Comparison of ENCODE assay signal across 17 cellular contexts in genomic region chr21:45060089-45060488, GRCh38. TPM values are rescaled to one million over a fixed set of nuclear protein-coding genes. Genes with fewer than 3 reads are reported as not detected.
DNase-seq lines count a peak whose midpoint lies in the region; ATAC-seq and TF ChIP-seq lines count a peak whose summit lies in the region.
"Had no signal": no experiment of that assay in that cellular context is flagged by ENCODE, and none has a peak within 500 bp of the region (broad histone marks: within the 10 kb centered on the region; RNA-seq: fewer than 3 reads in every experiment).

No MANE protein-coding gene starts in this region.

- ATAC-seq in IMR-90 (ENCODE audit: low read depth) = no peak
- ATAC-seq in left lung = peak; percentile 39
- ATAC-seq in HG02938 (IDR thresholded peaks at IDR 0.05; ENCODE audit: unreplicated experiment) = no peak

- peaks cover 14% of the 10 kb centered on the region for H3K9me1 ChIP-seq in IMR-90 (ENCODE audit: insufficient read depth, low read length)

- H3K27ac ChIP-seq in IMR-90 (ENCODE audit: insufficient read depth, low read length) (no peak overlapping the region), VCaP (peak overlapping the region; percentile 51), left lung (no peak overlapping the region)
- H3K27ac ChIP-seq: C4-2B, HL-60 had no signal

- TF ChIP-seq RAD21 in IMR-90 (IDR thresholded peaks at IDR 0.05; ENCODE audit: low read length) = no peak

- TF ChIP-seq CTCF in IMR-90 (conservative IDR thresholded peaks at IDR 0.05; ENCODE audit: low read depth, low read length) = no peak
- no peak for TF ChIP-seq CTCF in VCaP (conservative IDR thresholded peaks at IDR 0.05)
- TF ChIP-seq CTCF in left lung (IDR thresholded peaks at IDR 0.05) = no peak

- no peak overlapping the region for H2AFZ ChIP-seq in IMR-90 (replicated peaks; ENCODE audit: low read length, poor library complexity)

- H3K4me3 ChIP-seq in IMR-90 (ENCODE audit: insufficient read depth, low read depth, low read length) = no peak overlapping the region
- no peak overlapping the region for H3K4me3 ChIP-seq in left lung
- H3K4me3 ChIP-seq: HAP-1 had no signal

- no peaks in the 10 kb centered on the region for H3K27me3 ChIP-seq in IMR-90 (ENCODE audit: control insufficient read depth, insufficient read depth, low read length)
- peaks cover 0 to 15% of the 10 kb centered on the region in 2 donors for H3K27me3 ChIP-seq in left lung

- dilution Hi-C loops in IMR-90 (cut with HindIII; ENCODE audit: low sequenced_read_pairs, unreplicated experiment) = no loop called here

- no peak overlapping the region for H2BK20ac ChIP-seq in IMR-90 (ENCODE audit: low read depth, low read length)

- no peak overlapping the region for H4K8ac ChIP-seq in IMR-90 (ENCODE audit: low read depth in 2 of 2, low read length in 2 of 2)

- H4K5ac ChIP-seq in IMR-90 (ENCODE audit: low read depth, low read length) = no peak overlapping the region

- H4K91ac ChIP-seq in IMR-90 (ENCODE audit: insufficient read depth, low read depth, low read length) = no peak overlapping the region

- H3K79me1 ChIP-seq in IMR-90 (ENCODE audit: low read depth in 1 of 2, low read length in 2 of 2) = peaks cover 0 to 3% of the 10 kb centered on the region in 2 experiments; a peak in 2 of 4 replicates

- peak; percentile 44 for DNase-seq in activated effector memory CD4-positive, alpha-beta T cell treated with anti-CD3 and anti-CD28 coated beads, Interleukin-2, amount 50 U/mL, for 16 hours
- DNase-seq in activated effector memory CD4-positive, alpha-beta T cell treated with Interleukin-2 at 50 U/mL for 16 hours = no peak
- DNase-seq in IMR-90 (no peak), left lung (no peak), 8988T (no peak), NCI-H345 treated with DMSO at 0.1 percent for 48 hours (lab: John Stamatoyannopoulos, UW; ENCODE audit: unreplicated experiment) (no peak)
- DNase-seq: ACHN; Caco-2; CD4-positive, alpha-beta T cell; GF-D8; GOT3; KG1 had no signal

- no peak overlapping the region for H3K56ac ChIP-seq in IMR-90 (ENCODE audit: extremely low read depth, insufficient read depth, low read length)

- H2BK15ac ChIP-seq in IMR-90 (ENCODE audit: low read depth, low read length) = no peak overlapping the region; the same call in 2 of the 3 replicates

- WGBS in IMR-90 (ENCODE audit: extremely low coverage in 2 of 2, insufficient read length in 1 of 2), 2 experiments = 100% methylated on average over 3 of the region's 8 CpGs; no CpG with 5 or more reads in 1 of the 2 experiments

- CTCF ChIA-PET in IMR-90 (lab: Yijun Ruan, JAX) = no interaction called here

- no peak overlapping the region for H3K18ac ChIP-seq in IMR-90 (ENCODE audit: low read depth, low read length)

- no peak overlapping the region for H3K23ac ChIP-seq in IMR-90 (ENCODE audit: low read depth, low read length)

- no peak overlapping the region for H3K4ac ChIP-seq in IMR-90 (ENCODE audit: low read depth, low read length)

- H2AK9ac ChIP-seq in IMR-90 (replicated peaks; ENCODE audit: low read depth, low read length, poor library complexity) = no peak overlapping the region

- H3K4me1 ChIP-seq in IMR-90 (ENCODE audit: control insufficient read depth, insufficient read depth, low read length) (peaks cover 11% of the 10 kb centered on the region), left lung (peaks cover 0 to 8% of the 10 kb centered on the region in 2 donors)
- H3K4me1 ChIP-seq: Caco-2, HAP-1 had no signal

- H4K20me1 ChIP-seq in IMR-90 (ENCODE audit: insufficient read depth, low read length) = no peaks in the 10 kb centered on the region

- in situ Hi-C loops in IMR-90 (cut with MboI; ENCODE audit: low sequenced_read_pairs) = no loop called here

- no peak overlapping the region for H2BK120ac ChIP-seq in IMR-90 (ENCODE audit: low read depth, low read length)

- H3K9ac ChIP-seq in IMR-90 (ENCODE audit: low read depth, low read length) = no peak overlapping the region

- H2AK5ac ChIP-seq in IMR-90 (ENCODE audit: low read depth, low read length) = peak overlapping the region; percentile 16; the same call in 1 of the 2 replicates

- H3K36me3 ChIP-seq in IMR-90 (ENCODE audit: control insufficient read depth, insufficient read depth, low read length) (no peaks in the 10 kb centered on the region), left lung (no peaks in the 10 kb centered on the region)
- H3K36me3 ChIP-seq: HAP-1 had no signal

- intact Hi-C loops in IMR-90 (cut with micrococcal nuclease) (no loop called here), left lung (cut with DNase I) (no loop called here)

- POLR2A ChIA-PET in IMR-90 (lab: Charles Lee; ENCODE audit: unreplicated experiment) = no interaction called here

- no peak for TF ChIP-seq POLR2A in IMR-90 (IDR thresholded peaks at IDR 0.05; ENCODE audit: low read depth, low read length)

- no peak overlapping the region for H2BK5ac ChIP-seq in IMR-90 (ENCODE audit: low read depth, low read length, poor library complexity, severe bottlenecking)

- H3K4me2 ChIP-seq in IMR-90 (ENCODE audit: low read depth, low read length) = no peak overlapping the region

- H3K9me3 ChIP-seq in IMR-90 (ENCODE audit: control insufficient read depth, insufficient read depth, low read length) (peaks cover 6% of the 10 kb centered on the region), left lung (no peaks in the 10 kb centered on the region)
- H3K9me3 ChIP-seq: Caco-2 had no signal

- H3K14ac ChIP-seq in IMR-90 (replicated peaks; ENCODE audit: low read depth, low read length) = no peak overlapping the region

- BruUV-seq in IMR-90 (replicated peaks; lab: Mats Ljungman, UMichigan) = no TSS peak

TF ChIP-seq in IMR-90, 13 proteins besides CTCF, POLR2A, EP300 and RAD21:
- TF ChIP-seq MAFK (IDR thresholded peaks at IDR 0.05; ENCODE audit: low read depth, low read length) = no peak
- TF ChIP-seq MXI1 (IDR thresholded peaks at IDR 0.05; ENCODE audit: borderline replicate concordance, low read depth, low read length) = no peak
- no peak for TF ChIP-seq CHD1 (IDR thresholded peaks at IDR 0.05; ENCODE audit: low read depth, low read length)
- TF ChIP-seq SMC3 (IDR thresholded peaks at IDR 0.05; ENCODE audit: low read depth, low read length) = no peak
- no peak for TF ChIP-seq CEBPB (IDR thresholded peaks at IDR 0.05; ENCODE audit: low read depth, low read length)
- no peak for TF ChIP-seq RFX5 (IDR thresholded peaks at IDR 0.05; ENCODE audit: low read depth, low read length)
- TF ChIP-seq BHLHE40 (IDR thresholded peaks at IDR 0.05; ENCODE audit: low read depth, low read length) = no peak
- TF ChIP-seq FOS (IDR thresholded peaks at IDR 0.05; ENCODE audit: low read depth, low read length) = no peak
- TF ChIP-seq, protein P1, sequence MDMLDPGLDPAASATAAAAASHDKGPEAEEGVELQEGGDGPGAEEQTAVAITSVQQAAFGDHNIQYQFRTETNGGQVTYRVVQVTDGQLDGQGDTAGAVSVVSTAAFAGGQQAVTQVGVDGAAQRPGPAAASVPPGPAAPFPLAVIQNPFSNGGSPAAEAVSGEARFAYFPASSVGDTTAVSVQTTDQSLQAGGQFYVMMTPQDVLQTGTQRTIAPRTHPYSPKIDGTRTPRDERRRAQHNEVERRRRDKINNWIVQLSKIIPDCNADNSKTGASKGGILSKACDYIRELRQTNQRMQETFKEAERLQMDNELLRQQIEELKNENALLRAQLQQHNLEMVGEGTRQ (IDR thresholded peaks at IDR 0.05; ENCODE audit: low read depth, low read length) = no peak
- TF ChIP-seq ELK1 (IDR thresholded peaks at IDR 0.05; ENCODE audit: borderline replicate concordance, low read depth, low read length) = no peak
TF ChIP-seq in IMR-90: peak in this region for 0.

RNA-seq across cellular contexts. Expression of gene ADARB1, which starts 14.3 kb away (rescaled TPM):
- total RNA-seq in IMR-90 (2012; rRNA removed) (39.7 and 39.8 TPM in 2 replicates), left lung (10 to 100 TPM; 30.4 to 53.4 TPM)
- polyA plus RNA-seq in IMR-90 (2012; rRNA removed) = 45.5 and 47.3 TPM in 2 replicates
- polyA plus RNA-seq in IMR-90 (2012; cell fraction: cytosol; rRNA removed) = 18.2 and 29.3 TPM in 2 replicates
- 152 and 210 TPM in 2 replicates for polyA plus RNA-seq in IMR-90 (2012; cell fraction: nucleus; rRNA removed; ENCODE audit: low replicate concordance)
